ENCODE assay signal across 26 cellular contexts in the genomic region with DNA sequence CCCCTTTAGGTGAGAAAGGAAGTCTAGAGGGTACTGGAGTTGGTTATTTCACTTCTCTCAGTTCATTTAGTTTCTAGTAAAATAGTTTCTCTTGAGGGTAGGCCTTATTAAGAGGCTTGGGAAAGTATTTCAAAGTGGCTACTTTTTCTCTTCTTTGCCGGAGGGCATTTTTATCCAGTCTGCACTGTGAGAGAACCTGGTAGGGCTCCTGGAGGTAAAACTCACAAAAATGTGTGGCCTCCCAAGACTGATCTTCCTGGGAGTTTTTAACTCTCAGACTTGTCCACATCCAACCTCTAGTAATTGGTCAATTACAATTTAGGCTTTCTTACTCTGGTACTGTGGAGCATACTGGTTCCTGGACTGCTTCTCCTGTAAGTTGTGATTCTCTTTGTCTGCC. TPM values are rescaled to one million over a fixed set of nuclear protein-coding genes. Genes with fewer than 3 reads are reported as not detected.
DNase-seq lines count a peak whose midpoint lies in the region; ATAC-seq and TF ChIP-seq lines count a peak whose summit lies in the region.
"Had no signal": no experiment of that assay in that cellular context is flagged by ENCODE, and none has a peak within 500 bp of the region (broad histone marks: within the 10 kb centered on the region; RNA-seq: fewer than 3 reads in every experiment).

No MANE protein-coding gene starts in this region.

- no peak overlapping the region for H2BK5ac ChIP-seq in mesendoderm (ENCODE audit: low read length)

- POLR2A ChIA-PET in WTC11 (lab: Charles Lee) (no interaction called here), T-cell (lab: Charles Lee) (no interaction called here)

- no peak overlapping the region for H3K56ac ChIP-seq in mesendoderm (ENCODE audit: low read length)

- H3K79me2 ChIP-seq in GM23338 (replicated peaks; ENCODE audit: insufficient read depth): peaks cover 91% of the 10 kb centered on the region
- peaks cover 2% of the 10 kb centered on the region for H3K79me2 ChIP-seq in mesendoderm (ENCODE audit: control insufficient read depth, insufficient read depth, low read length)

- no peaks in the 10 kb centered on the region for H4K20me1 ChIP-seq in GM23338 (replicated peaks; ENCODE audit: insufficient read depth)

- H3K27ac ChIP-seq in GM23338 (ENCODE audit: low read depth) (no peak overlapping the region), mesendoderm (ENCODE audit: low read depth, low read length) (no peak overlapping the region)
- H3K27ac ChIP-seq: spleen, upper lobe of left lung had no signal

- H3K4ac ChIP-seq in mesendoderm (ENCODE audit: low read depth, low read length): no peak overlapping the region

- no peaks in the 10 kb centered on the region for H3F3A ChIP-seq in GM23338 (replicated peaks; ENCODE audit: low read depth)

- H3K9ac ChIP-seq in mesendoderm (ENCODE audit: low read length): no peak overlapping the region

- no CpG with 5 or more reads among the region's 1 CpG for WGBS in mesendoderm (ENCODE audit: extremely low coverage, insufficient coverage, low lambda C conversion rate)

- H3K4me1 Mint-ChIP-seq in GM23338 (peaks cover 37% of the 10 kb centered on the region), WTC11 (peaks cover 50% of the 10 kb centered on the region), T-cell (peaks cover 21 to 56% (median 26%) of the 10 kb centered on the region in 3 donors)

- H3K9me3 Mint-ChIP-seq in GM23338: peaks cover 30% of the 10 kb centered on the region
- H3K9me3 Mint-ChIP-seq in WTC11: peaks cover 30% of the 10 kb centered on the region
- peaks cover 8 to 24% (median 16%) of the 10 kb centered on the region in 3 donors for H3K9me3 Mint-ChIP-seq in T-cell

- peak overlapping the region; percentile 42 for H3K27ac Mint-ChIP-seq in GM23338
- H3K27ac Mint-ChIP-seq in WTC11: peak overlapping the region; percentile 75
- no peak overlapping the region for H3K27ac Mint-ChIP-seq in T-cell
- H3K27ac Mint-ChIP-seq: activated naive CD4-positive, alpha-beta T cell treated with anti-CD3 and anti-CD28 coated beads for 36 hours; IgD-negative memory B cell had no signal

- H3K4me3 ChIP-seq in GM23338 (no peak overlapping the region), mesendoderm (ENCODE audit: low read length) (no peak overlapping the region)
- H3K4me3 ChIP-seq: spleen, upper lobe of left lung had no signal

- no peak overlapping the region for H3K18ac ChIP-seq in mesendoderm (ENCODE audit: low read length)

- no peak overlapping the region for H2AFZ ChIP-seq in GM23338

- H3K23ac ChIP-seq in mesendoderm (ENCODE audit: low read length): no peak overlapping the region

- H2AK5ac ChIP-seq in mesendoderm (ENCODE audit: low read length): no peak overlapping the region

- H2BK15ac ChIP-seq in mesendoderm (replicated peaks; ENCODE audit: low read depth): peak overlapping the region; percentile 19

- H3K27me3 ChIP-seq in GM23338 (ENCODE audit: insufficient read depth): no peaks in the 10 kb centered on the region
- H3K27me3 ChIP-seq in mesendoderm (ENCODE audit: insufficient read depth, low read length, poor library complexity): no peaks in the 10 kb centered on the region
- H3K27me3 ChIP-seq: spleen, upper lobe of left lung had no signal

- no peak for TF ChIP-seq CTCF in GM23338 (conservative IDR thresholded peaks at IDR 0.05; ENCODE audit: low read depth in 2 of 2)
- no peak for TF ChIP-seq CTCF in WTC11 (IDR thresholded peaks at IDR 0.05)

- no peak overlapping the region for H4K5ac ChIP-seq in mesendoderm (ENCODE audit: low read length)

- H2BK120ac ChIP-seq in mesendoderm (ENCODE audit: low read depth, low read length): no peak overlapping the region

- no peak overlapping the region for H3K4me3 Mint-ChIP-seq in GM23338
- no peak overlapping the region for H3K4me3 Mint-ChIP-seq in WTC11
- no peak overlapping the region for H3K4me3 Mint-ChIP-seq in T-cell
- H3K4me3 Mint-ChIP-seq: activated naive CD4-positive, alpha-beta T cell treated with anti-CD3 and anti-CD28 coated beads for 36 hours; activated T-cell treated with anti-CD3 and anti-CD28 coated beads, Interleukin-2, amount 50 U/mL, for 72 hours; CD4-positive, alpha-beta memory T cell; neural crest cell had no signal

- DNase-seq in GM23338 (ENCODE audit: low spot score): no peak
- DNase-seq in WTC11 (ENCODE audit: low spot score): no peak
- no peak for DNase-seq in mesendoderm
- no peak for DNase-seq in GDM1 (lab: John Stamatoyannopoulos, UW)
- no peak for DNase-seq in HT-29 (ENCODE audit: low spot score)
- DNase-seq in T-cell: no peak
- DNase-seq: activated CD4-positive, alpha-beta T cell treated with anti-CD3 and anti-CD28 coated beads, Interleukin-2, amount 50 U/mL, for 4 hours; activated naive CD4-positive, alpha-beta T cell treated with anti-CD3 and anti-CD28 coated beads for 36 hours; activated T-cell treated with anti-CD3 and anti-CD28 coated beads, Interleukin-2, amount 50 U/mL, for 72 hours; amniotic stem cell; CD4-positive, alpha-beta memory T cell; effector CD4-positive, alpha-beta T cell; glutamatergic neuron; NCI-H1105 treated with DMSO at 0.1 percent for 48 hours; NCI-H2029; NCI-H526; posterior cingulate gyrus; right cardiac atrium; SHP77 treated with DMSO at 0.1 percent for 48 hours; spleen; SW 1271; upper lobe of left lung had no signal

- H4K8ac ChIP-seq in mesendoderm (ENCODE audit: low read depth, low read length): no peak overlapping the region

- CTCF ChIA-PET in WTC11 (lab: Charles Lee): no interaction called here
- CTCF ChIA-PET in T-cell (lab: Charles Lee): no interaction called here

- H3K27me3 Mint-ChIP-seq in GM23338 (ENCODE audit: insufficient read depth, low read depth, poor library complexity) (no peaks in the 10 kb centered on the region), WTC11 (ENCODE audit: low read depth) (no peaks in the 10 kb centered on the region), T-cell (no peaks in the 10 kb centered on the region)
- H3K27me3 Mint-ChIP-seq: CD4-positive, alpha-beta memory T cell; IgD-negative memory B cell had no signal

- H3K36me3 Mint-ChIP-seq in GM23338 (ENCODE audit: low read depth) (peaks cover 29% of the 10 kb centered on the region), WTC11 (peaks cover 30% of the 10 kb centered on the region), T-cell (peaks cover 30% of the 10 kb centered on the region)

- no peak for ATAC-seq in GM23338
- ATAC-seq in WTC11: no peak
- ATAC-seq in T-cell (replicated peaks in 1 of 4): no peak
- no peak for ATAC-seq in GM21723 (IDR thresholded peaks at IDR 0.05; ENCODE audit: unreplicated experiment)
- ATAC-seq: activated T-cell treated with anti-CD3 and anti-CD28 coated beads, Interleukin-2, amount 50 U/mL, for 72 hours; Panc1; right cardiac atrium had no signal

- 0 out of 2 replicates have a peak overlapping the region, but pooled peaks have one; percentile 14 for H3K4me2 ChIP-seq in GM23338
- H3K4me2 ChIP-seq in mesendoderm (ENCODE audit: low read length): no peak overlapping the region

- no peaks in the 10 kb centered on the region for H3K79me1 ChIP-seq in mesendoderm (ENCODE audit: low read length)

- H3K9me2 ChIP-seq in GM23338 (ENCODE audit: insufficient read depth): no peaks in the 10 kb centered on the region

- peaks cover 3% of the 10 kb centered on the region; the same call in 1 of the 2 replicates for H3K36me3 ChIP-seq in GM23338 (ENCODE audit: insufficient read depth)
- no peaks in the 10 kb centered on the region for H3K36me3 ChIP-seq in mesendoderm (ENCODE audit: control insufficient read depth, insufficient read depth, low read length)
- H3K36me3 ChIP-seq: spleen, upper lobe of left lung had no signal

- H3K4me1 ChIP-seq in GM23338 (ENCODE audit: insufficient read depth) (peaks cover 43% of the 10 kb centered on the region), mesendoderm (ENCODE audit: control insufficient read depth, low read depth, low read length) (no peaks in the 10 kb centered on the region)
- H3K4me1 ChIP-seq: upper lobe of left lung had no signal

TF ChIP-seq in WTC11, 78 proteins besides CTCF, POLR2A, EP300 and RAD21 (continues in another document):
- TF ChIP-seq KAT7 (CRISPR knock-in tag; IDR thresholded peaks at IDR 0.05; ENCODE audit: borderline replicate concordance) (no peak), JUN (CRISPR knock-in tag; IDR thresholded peaks at IDR 0.05) (no peak), ZNF138 (CRISPR knock-in tag; conservative IDR thresholded peaks at IDR 0.05) (no peak), RORB (CRISPR knock-in tag; IDR thresholded peaks at IDR 0.05) (no peak), FOXP1 (CRISPR knock-in tag; IDR thresholded peaks at IDR 0.05; ENCODE audit: borderline replicate concordance) (no peak), HMGA2 (CRISPR knock-in tag; IDR thresholded peaks at IDR 0.05) (no peak)
- TF ChIP-seq, protein P1, sequence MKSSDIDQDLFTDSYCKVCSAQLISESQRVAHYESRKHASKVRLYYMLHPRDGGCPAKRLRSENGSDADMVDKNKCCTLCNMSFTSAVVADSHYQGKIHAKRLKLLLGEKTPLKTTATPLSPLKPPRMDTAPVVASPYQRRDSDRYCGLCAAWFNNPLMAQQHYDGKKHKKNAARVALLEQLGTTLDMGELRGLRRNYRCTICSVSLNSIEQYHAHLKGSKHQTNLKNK (CRISPR knock-in tag; IDR thresholded peaks at IDR 0.05): no peak
- TF ChIP-seq, protein P2, sequence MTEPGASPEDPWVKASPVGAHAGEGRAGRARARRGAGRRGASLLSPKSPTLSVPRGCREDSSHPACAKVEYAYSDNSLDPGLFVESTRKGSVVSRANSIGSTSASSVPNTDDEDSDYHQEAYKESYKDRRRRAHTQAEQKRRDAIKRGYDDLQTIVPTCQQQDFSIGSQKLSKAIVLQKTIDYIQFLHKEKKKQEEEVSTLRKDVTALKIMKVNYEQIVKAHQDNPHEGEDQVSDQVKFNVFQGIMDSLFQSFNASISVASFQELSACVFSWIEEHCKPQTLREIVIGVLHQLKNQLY (CRISPR knock-in tag; IDR thresholded peaks at IDR 0.05): no peak
- TF ChIP-seq, protein P3, sequence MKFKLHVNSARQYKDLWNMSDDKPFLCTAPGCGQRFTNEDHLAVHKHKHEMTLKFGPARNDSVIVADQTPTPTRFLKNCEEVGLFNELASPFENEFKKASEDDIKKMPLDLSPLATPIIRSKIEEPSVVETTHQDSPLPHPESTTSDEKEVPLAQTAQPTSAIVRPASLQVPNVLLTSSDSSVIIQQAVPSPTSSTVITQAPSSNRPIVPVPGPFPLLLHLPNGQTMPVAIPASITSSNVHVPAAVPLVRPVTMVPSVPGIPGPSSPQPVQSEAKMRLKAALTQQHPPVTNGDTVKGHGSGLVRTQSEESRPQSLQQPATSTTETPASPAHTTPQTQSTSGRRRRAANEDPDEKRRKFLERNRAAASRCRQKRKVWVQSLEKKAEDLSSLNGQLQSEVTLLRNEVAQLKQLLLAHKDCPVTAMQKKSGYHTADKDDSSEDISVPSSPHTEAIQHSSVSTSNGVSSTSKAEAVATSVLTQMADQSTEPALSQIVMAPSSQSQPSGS (CRISPR knock-in tag; IDR thresholded peaks at IDR 0.05; ENCODE audit: borderline replicate concordance, low read depth): no peak

RNA-seq across cellular contexts. Expression of a gene that starts 28.0 kb away (rescaled TPM):
- total RNA-seq in GM23338 (2014; rRNA removed; shearing (Covaris generic)): 47.0 and 47.9 TPM in 2 replicates
- polyA plus RNA-seq in GM23338 (2016; fragmentation: Nextera tagmentation; extraction: Ambion mirVana): 19.1 and 27.2 TPM in 2 replicates
- total RNA-seq in WTC11 (2021) (30.9 to 36.4 TPM (median 35.3 TPM) in 3 replicates), T-cell (10 to 100 TPM; 22.1 to 28.7 (median 26.1) TPM)
- 22.0 TPM for polyA plus RNA-seq in mesendoderm (2013, experiment 1 of 2)
- polyA plus RNA-seq in mesendoderm (2013, experiment 2 of 2): 21.4 TPM
- 14.2 and 25.2 TPM in 2 replicates for total RNA-seq in HT-29 (2014; rRNA removed; shearing (Covaris generic))

Comparison
In these comparisons a context has a peak if more than half of its experiments do, and no peak if none do; other contexts are left out.
1. H3K27ac Mint-ChIP-seq: peak in GM23338 (single experiment) and WTC11 (single experiment); none in T-cell (0 of 2).